12 cellular contexts compared by ENCODE assay signal in genomic region chr16:50315346-50315997, GRCh38. TPM values are rescaled to one million over a fixed set of nuclear protein-coding genes. Genes with fewer than 3 reads are reported as not detected.
DNase-seq lines count a peak whose midpoint lies in the region; ATAC-seq and TF ChIP-seq lines count a peak whose summit lies in the region.
"Had no signal": no experiment of that assay in that cellular context is flagged by ENCODE, and none has a peak within 500 bp of the region (broad histone marks: within the 10 kb centered on the region; RNA-seq: fewer than 3 reads in every experiment).

No MANE protein-coding gene starts in this region.

- H3K36me3 Mint-ChIP-seq in stimulated activated naive CD8-positive, alpha-beta T cell treated with anti-CD3 and anti-CD28 coated beads, Interleukin-15, Interleukin-2, amounts not matched to agents 100 ng/mL and 50 ng/mL, for 24 hours (ENCODE audit: low read depth): peaks cover 67% of the 10 kb centered on the region
- peaks cover 30% of the 10 kb centered on the region for H3K36me3 Mint-ChIP-seq in mesothelial cell of epicardium

- H3K27me3 Mint-ChIP-seq in stimulated activated naive CD8-positive, alpha-beta T cell treated with anti-CD3 and anti-CD28 coated beads, Interleukin-15, Interleukin-2, amounts not matched to agents 100 ng/mL and 50 ng/mL, for 24 hours: no peaks in the 10 kb centered on the region
- H3K27me3 Mint-ChIP-seq in mesothelial cell of epicardium (ENCODE audit: low read depth): no peaks in the 10 kb centered on the region

- no peaks in the 10 kb centered on the region for H3K9me3 Mint-ChIP-seq in stimulated activated naive CD8-positive, alpha-beta T cell treated with anti-CD3 and anti-CD28 coated beads, Interleukin-15, Interleukin-2, amounts not matched to agents 100 ng/mL and 50 ng/mL, for 24 hours
- no peaks in the 10 kb centered on the region for H3K9me3 Mint-ChIP-seq in mesothelial cell of epicardium
- H3K9me3 Mint-ChIP-seq: activated T-helper 1 cell treated with anti-CD3 and anti-CD28 coated beads, Interleukin-12 subunit alpha, Interleukin-12 subunit beta, Interleukin-2, Interleukin-4 antibody, amounts not matched to agents 30 ng/mL and 10 ng/mL and 1 ng/mL, durations not matched to agents 14 hours and 24 hours and 36 hours had no signal

- H3K27ac Mint-ChIP-seq in stimulated activated naive CD8-positive, alpha-beta T cell treated with anti-CD3 and anti-CD28 coated beads, Interleukin-15, Interleukin-2, amounts not matched to agents 100 ng/mL and 50 ng/mL, for 24 hours: peak overlapping the region; percentile 28
- peak overlapping the region; percentile 50 for H3K27ac Mint-ChIP-seq in mesothelial cell of epicardium

- ATAC-seq in stimulated activated naive CD8-positive, alpha-beta T cell treated with anti-CD3 and anti-CD28 coated beads, Interleukin-15, Interleukin-2, amounts not matched to agents 100 U/mL and 50 U/mL, for 24 hours: no peak
- ATAC-seq in GM18502 (IDR thresholded peaks at IDR 0.05; ENCODE audit: poor library complexity, unreplicated experiment) (no peak), GM21528 (IDR thresholded peaks at IDR 0.05; ENCODE audit: low FRiP score, unreplicated experiment) (no peak)
- ATAC-seq: gastrocnemius medialis, right lobe of liver had no signal

- H3K4me1 Mint-ChIP-seq in stimulated activated naive CD8-positive, alpha-beta T cell treated with anti-CD3 and anti-CD28 coated beads, Interleukin-15, Interleukin-2, amounts not matched to agents 100 ng/mL and 50 ng/mL, for 24 hours (ENCODE audit: low read depth): peaks cover 20% of the 10 kb centered on the region
- no peaks in the 10 kb centered on the region for H3K4me1 Mint-ChIP-seq in mesothelial cell of epicardium

- DNase-seq in stimulated activated naive CD8-positive, alpha-beta T cell treated with anti-CD3 and anti-CD28 coated beads, Interleukin-15, Interleukin-2, amounts not matched to agents 100 U/mL and 50 U/mL, for 24 hours: no peak
- DNase-seq in astrocyte of the hippocampus (ENCODE audit: low read depth, low spot score) (peak; percentile 36), mesothelial cell of epicardium (ENCODE audit: low spot score in 2 of 2, unreplicated experiment in 2 of 2) (no peak), COLO829 (ENCODE audit: low spot score) (no peak), NOMO-1 treated with DMSO at 0.1 percent for 48 hours (lab: John Stamatoyannopoulos, UW; ENCODE audit: unreplicated experiment) (no peak)
- DNase-seq: gastrocnemius medialis, MV-4-11, right lobe of liver had no signal

- H3K4me3 Mint-ChIP-seq in stimulated activated naive CD8-positive, alpha-beta T cell treated with anti-CD3 and anti-CD28 coated beads, Interleukin-15, Interleukin-2, amounts not matched to agents 100 ng/mL and 50 ng/mL, for 24 hours: no peak overlapping the region
- H3K4me3 Mint-ChIP-seq in mesothelial cell of epicardium: no peak overlapping the region
- H3K4me3 Mint-ChIP-seq: activated T-helper 1 cell treated with anti-CD3 and anti-CD28 coated beads, Interleukin-12 subunit alpha, Interleukin-12 subunit beta, Interleukin-2, Interleukin-4 antibody, amounts not matched to agents 30 ng/mL and 10 ng/mL and 1 ng/mL, durations not matched to agents 14 hours and 24 hours and 36 hours had no signal

- TF ChIP-seq CTCF in mesothelial cell of epicardium (IDR thresholded peaks at IDR 0.05; ENCODE audit: unreplicated experiment): no peak

RNA-seq across cellular contexts. Expression of gene ADCY7, which starts 49.1 kb away (rescaled TPM):
- total RNA-seq in mesothelial cell of epicardium: 23.5 to 25.7 TPM (median 24.8 TPM) in 3 replicates

RNA-seq across cellular contexts. Expression of gene BRD7, which starts 53.3 kb away (rescaled TPM):
- total RNA-seq in mesothelial cell of epicardium: 76.8 to 87.4 TPM (median 84.2 TPM) in 3 replicates
